Comparison of ENCODE assay signal across 8 cellular contexts in the genomic region with DNA sequence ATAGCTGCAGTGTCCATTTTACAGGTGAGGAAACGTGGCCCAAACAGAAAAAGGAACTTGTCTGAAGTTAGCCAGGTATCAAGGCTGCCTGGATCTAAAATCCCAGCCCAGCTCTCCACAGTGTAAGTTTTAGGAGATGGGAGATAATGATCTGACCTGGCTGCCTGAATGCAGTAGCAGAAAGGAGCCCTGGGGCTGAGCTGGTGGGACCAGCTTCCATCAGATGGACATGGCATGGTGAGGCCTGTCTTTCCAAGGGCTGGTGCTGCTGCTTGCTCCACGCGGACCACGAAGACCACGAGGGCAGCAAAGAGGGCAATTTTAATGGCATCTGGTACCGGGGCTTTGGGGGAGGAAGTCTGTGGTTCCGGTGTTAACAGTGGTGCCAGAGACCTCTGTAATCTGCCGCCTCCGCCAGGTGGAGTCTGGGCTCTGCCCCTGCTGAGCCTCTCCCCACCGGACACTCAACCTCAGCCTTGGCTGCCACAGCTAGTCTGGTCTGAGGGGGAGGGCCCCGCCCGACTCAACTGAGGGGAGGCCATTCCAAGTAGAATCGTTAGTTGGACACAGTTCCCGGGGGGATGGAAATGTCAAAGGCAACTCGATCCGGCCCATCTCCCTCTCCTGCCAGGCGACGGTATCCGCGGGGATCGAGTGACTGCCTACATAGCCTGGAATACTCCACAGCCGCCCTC. TPM values are rescaled to one million over a fixed set of nuclear protein-coding genes. Genes with fewer than 3 reads are reported as not detected.
DNase-seq lines count a peak whose midpoint lies in the region; ATAC-seq and TF ChIP-seq lines count a peak whose summit lies in the region.

No MANE protein-coding gene starts in this region.

- H3K36me3 ChIP-seq in Panc1 (ENCODE audit: control insufficient read depth, insufficient read depth, low read length), result no peaks in the 10 kb centered on the region
- no peaks in the 10 kb centered on the region for H3K36me3 ChIP-seq in parathyroid adenoma (ENCODE audit: control insufficient read depth, insufficient read depth, low read length)

- peak overlapping the region; percentile 88 for H2AFZ ChIP-seq in parathyroid adenoma

- peak overlapping the region; percentile 98 for H3K4me2 ChIP-seq in parathyroid adenoma (ENCODE audit: low read length)

- BruUV-seq in Panc1 (replicated peaks; lab: Mats Ljungman, UMichigan), result no TSS peak

- H3K4me1 ChIP-seq in Panc1 (ENCODE audit: control insufficient read depth, insufficient read depth, low read length), result peaks cover 21% of the 10 kb centered on the region
- H3K4me1 ChIP-seq in parathyroid adenoma, result no peaks in the 10 kb centered on the region

- H3K36me3 Mint-ChIP-seq in activated naive CD4-positive, alpha-beta T cell treated with anti-CD3 and anti-CD28 coated beads, Interleukin-2, amount 50 U/mL, for 72 hours, result peaks cover 3 to 10% of the 10 kb centered on the region in 2 donors

- peak overlapping the region; percentile 82 to 88 for H3K4me3 ChIP-seq in Panc1 (ENCODE audit: low read depth in 2 of 2, low read length in 2 of 2)
- H3K4me3 ChIP-seq in parathyroid adenoma (ENCODE audit: low read depth, low read length), result peak overlapping the region; percentile 61

- POLR2A ChIA-PET in Panc1 (lab: Charles Lee), result interaction anchor here (0.6 kb wide), 2 partner anchors 24 to 78 kb away, joined by 6 to 10 read pairs; no protein-coding TSS in a partner anchor

- DNase-seq in CMK (ENCODE audit: low read depth), result peak; percentile 62
- DNase-seq in H4 (ENCODE audit: low spot score), result peak; percentile 57
- no peak for DNase-seq in Panc1 (ENCODE audit: low read depth, low spot score)
- DNase-seq in activated naive CD4-positive, alpha-beta T cell treated with anti-CD3 and anti-CD28 coated beads, Interleukin-2, amount 50 U/mL, for 72 hours (ENCODE audit: low spot score in 2 of 2), result peak; percentile 49 to 63
- peak; percentile 69 for DNase-seq in left cardiac atrium

- TF ChIP-seq CTCF in Panc1 (IDR thresholded peaks at IDR 0.05) (no peak), parathyroid adenoma (IDR thresholded peaks at IDR 0.05) (peak; percentile 8)

- in situ Hi-C loops in Panc1 (cut with HindIII; ENCODE audit: low pct_unique_long_range_greater_than_20kb, low sequenced_read_pairs), result no loop called here

- ATAC-seq in Panc1 (peak; percentile 43), left cardiac atrium (peak; percentile 10 to 36), HG02938 (IDR thresholded peaks at IDR 0.05; ENCODE audit: unreplicated experiment) (no peak), HG03521 (IDR thresholded peaks at IDR 0.05; ENCODE audit: unreplicated experiment) (no peak)
- ATAC-seq in activated naive CD4-positive, alpha-beta T cell treated with anti-CD3 and anti-CD28 coated beads, Interleukin-2, amount 50 U/mL, for 72 hours, result peak in 1 of 2 donors; percentile 25

- H3K27me3 ChIP-seq in Panc1 (ENCODE audit: control insufficient read depth, insufficient read depth, low read length), result no peaks in the 10 kb centered on the region
- H3K27me3 ChIP-seq in parathyroid adenoma (ENCODE audit: control insufficient read depth, insufficient read depth, low read length), result no peaks in the 10 kb centered on the region

- H3K27ac ChIP-seq in Panc1 (ENCODE audit: low read length) (peak overlapping the region; percentile 58), parathyroid adenoma (peak overlapping the region; percentile 58)

- intact Hi-C loops in Panc1 (cut with micrococcal nuclease; ENCODE audit: unreplicated experiment), result loop anchor here (5.0 kb wide), 1 partner anchor 119 kb away; no protein-coding TSS in a partner anchor
- intact Hi-C loops in left cardiac atrium (cut with DNase I), result loop anchor here in 1 of 2 donors (5.0 kb wide), 1 partner anchor 44 kb away; no protein-coding TSS in a partner anchor

- CTCF ChIA-PET in Panc1 (lab: Charles Lee), result interaction anchor here (0.7 to 2.0 kb wide), 3 partner anchors 28 to 227 kb away, joined by 3 to 10 read pairs (median 4); no protein-coding TSS in a partner anchor

- no peaks in the 10 kb centered on the region for H3K79me2 ChIP-seq in parathyroid adenoma

- H3K9me3 Mint-ChIP-seq in activated naive CD4-positive, alpha-beta T cell treated with anti-CD3 and anti-CD28 coated beads, Interleukin-2, amount 50 U/mL, for 72 hours, result no peaks in the 10 kb centered on the region

- H3K9me3 ChIP-seq in Panc1 (ENCODE audit: control insufficient read depth, insufficient read depth, low read depth, low read length) (no peaks in the 10 kb centered on the region), parathyroid adenoma (ENCODE audit: control insufficient read depth, low read length) (no peaks in the 10 kb centered on the region)

- H3K9ac ChIP-seq in parathyroid adenoma, result no peak overlapping the region

- H3K27ac Mint-ChIP-seq in activated naive CD4-positive, alpha-beta T cell treated with anti-CD3 and anti-CD28 coated beads, Interleukin-2, amount 50 U/mL, for 72 hours, result peak overlapping the region; percentile 67 to 89

RNA-seq across cellular contexts. Expression of a gene that starts 0.7 kb away (rescaled TPM):
- 1.9 and 2.7 TPM in 2 replicates for total RNA-seq in H4 (2014; rRNA removed; shearing (Covaris generic))
- total RNA-seq in Panc1 (2021; ENCODE audit: unreplicated experiment) (9.7 TPM), left cardiac atrium (1 to 10 TPM; 5.5 to 6.0 TPM)
- polyA plus RNA-seq in Panc1 (2012; ENCODE audit: insufficient read length), result 6.7 TPM
- 1 to 10 TPM; 2.2 to 4.6 TPM for total RNA-seq in activated naive CD4-positive, alpha-beta T cell treated with anti-CD3 and anti-CD28 coated beads, Interleukin-2, amount 50 U/mL, for 72 hours

RNA-seq across cellular contexts. Expression of a gene that starts 46.7 kb away (rescaled TPM):
- total RNA-seq in H4 (2014; rRNA removed; shearing (Covaris generic)), result 71.9 and 75.3 TPM in 2 replicates
- total RNA-seq in Panc1 (2021; ENCODE audit: unreplicated experiment), result 36.2 TPM
- polyA plus RNA-seq in Panc1 (2012; ENCODE audit: insufficient read length), result 32.3 TPM
- total RNA-seq in activated naive CD4-positive, alpha-beta T cell treated with anti-CD3 and anti-CD28 coated beads, Interleukin-2, amount 50 U/mL, for 72 hours, result 10 to 100 TPM; 42.7 to 42.9 TPM
- 10 to 100 TPM; 15.8 to 22.4 TPM for total RNA-seq in left cardiac atrium

RNA-seq across cellular contexts. Expression of a gene that starts 47.0 kb away (rescaled TPM):
- 5.5 and 5.9 TPM in 2 replicates for total RNA-seq in H4 (2014; rRNA removed; shearing (Covaris generic))
- 7.2 TPM for total RNA-seq in Panc1 (2021; ENCODE audit: unreplicated experiment)
- 2.6 TPM for polyA plus RNA-seq in Panc1 (2012; ENCODE audit: insufficient read length)
- total RNA-seq in activated naive CD4-positive, alpha-beta T cell treated with anti-CD3 and anti-CD28 coated beads, Interleukin-2, amount 50 U/mL, for 72 hours, result 1 to 10 TPM; 6.1 to 7.3 TPM
- under 1 TPM; 0.34 to 0.59 TPM for total RNA-seq in left cardiac atrium

Comparison
In these comparisons a context has a peak if more than half of its experiments do, and no peak if none do; other contexts are left out.
1. ATAC-seq: peak in Panc1 (single experiment) and left cardiac atrium (2 of 2); none in HG02938 (single experiment) and HG03521 (single experiment).